In the genomic region with DNA sequence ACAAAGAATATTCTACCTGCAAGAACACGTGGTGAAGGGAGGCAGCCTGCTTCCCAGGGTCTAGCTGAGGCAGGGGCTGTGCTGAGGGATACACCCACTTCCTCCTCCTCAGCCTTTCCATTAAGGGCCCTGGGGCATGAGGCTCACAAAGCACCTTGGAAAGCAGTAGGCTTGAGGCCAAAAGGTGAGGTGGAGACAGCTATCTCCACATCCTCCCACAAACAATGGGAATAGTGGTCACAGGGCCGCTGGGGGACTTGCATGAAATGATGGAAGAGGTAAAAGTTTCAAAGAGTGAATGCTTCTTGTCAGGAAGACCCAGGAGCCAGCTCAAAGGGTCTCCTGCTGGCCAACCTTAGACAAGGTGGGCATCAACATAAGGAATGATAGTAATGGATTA, we compare ENCODE assay signal across 1 cellular context.
TF ChIP-seq lines count a peak whose summit lies in the region.

No MANE protein-coding gene starts in this region.

TF ChIP-seq in IMR-90, 13 proteins besides CTCF, POLR2A, EP300 and RAD21:
- TF ChIP-seq MAFK (IDR thresholded peaks at IDR 0.05; ENCODE audit: low read depth, low read length), result no peak
- TF ChIP-seq MAZ (IDR thresholded peaks at IDR 0.05; ENCODE audit: borderline replicate concordance, low read depth, low read length), result no peak
- no peak for TF ChIP-seq NFE2L2 (IDR thresholded peaks at IDR 0.05; ENCODE audit: low read depth, low read length)
- TF ChIP-seq BHLHE40 (IDR thresholded peaks at IDR 0.05; ENCODE audit: low read depth, low read length), result no peak
- TF ChIP-seq, protein P1, sequence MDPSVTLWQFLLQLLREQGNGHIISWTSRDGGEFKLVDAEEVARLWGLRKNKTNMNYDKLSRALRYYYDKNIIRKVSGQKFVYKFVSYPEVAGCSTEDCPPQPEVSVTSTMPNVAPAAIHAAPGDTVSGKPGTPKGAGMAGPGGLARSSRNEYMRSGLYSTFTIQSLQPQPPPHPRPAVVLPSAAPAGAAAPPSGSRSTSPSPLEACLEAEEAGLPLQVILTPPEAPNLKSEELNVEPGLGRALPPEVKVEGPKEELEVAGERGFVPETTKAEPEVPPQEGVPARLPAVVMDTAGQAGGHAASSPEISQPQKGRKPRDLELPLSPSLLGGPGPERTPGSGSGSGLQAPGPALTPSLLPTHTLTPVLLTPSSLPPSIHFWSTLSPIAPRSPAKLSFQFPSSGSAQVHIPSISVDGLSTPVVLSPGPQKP (IDR thresholded peaks at IDR 0.05; ENCODE audit: borderline replicate concordance, low read depth, low read length), result no peak
- no peak for TF ChIP-seq SMC3 (IDR thresholded peaks at IDR 0.05; ENCODE audit: low read depth, low read length)
- no peak for TF ChIP-seq MXI1 (IDR thresholded peaks at IDR 0.05; ENCODE audit: borderline replicate concordance, low read depth, low read length)
- TF ChIP-seq, protein P2, sequence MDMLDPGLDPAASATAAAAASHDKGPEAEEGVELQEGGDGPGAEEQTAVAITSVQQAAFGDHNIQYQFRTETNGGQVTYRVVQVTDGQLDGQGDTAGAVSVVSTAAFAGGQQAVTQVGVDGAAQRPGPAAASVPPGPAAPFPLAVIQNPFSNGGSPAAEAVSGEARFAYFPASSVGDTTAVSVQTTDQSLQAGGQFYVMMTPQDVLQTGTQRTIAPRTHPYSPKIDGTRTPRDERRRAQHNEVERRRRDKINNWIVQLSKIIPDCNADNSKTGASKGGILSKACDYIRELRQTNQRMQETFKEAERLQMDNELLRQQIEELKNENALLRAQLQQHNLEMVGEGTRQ (IDR thresholded peaks at IDR 0.05; ENCODE audit: low read depth, low read length), result no peak
- no peak for TF ChIP-seq CEBPB (IDR thresholded peaks at IDR 0.05; ENCODE audit: low read depth, low read length)
- no peak for TF ChIP-seq RCOR1 (IDR thresholded peaks at IDR 0.05; ENCODE audit: insufficient replicate concordance, low read length)
- TF ChIP-seq FOS (IDR thresholded peaks at IDR 0.05; ENCODE audit: low read depth, low read length), result no peak
- no peak for TF ChIP-seq RFX5 (IDR thresholded peaks at IDR 0.05; ENCODE audit: low read depth, low read length)
- TF ChIP-seq CHD1 (IDR thresholded peaks at IDR 0.05; ENCODE audit: low read depth, low read length), result no peak
